ENCODE assay signal across 18 cellular contexts in the genomic region with DNA sequence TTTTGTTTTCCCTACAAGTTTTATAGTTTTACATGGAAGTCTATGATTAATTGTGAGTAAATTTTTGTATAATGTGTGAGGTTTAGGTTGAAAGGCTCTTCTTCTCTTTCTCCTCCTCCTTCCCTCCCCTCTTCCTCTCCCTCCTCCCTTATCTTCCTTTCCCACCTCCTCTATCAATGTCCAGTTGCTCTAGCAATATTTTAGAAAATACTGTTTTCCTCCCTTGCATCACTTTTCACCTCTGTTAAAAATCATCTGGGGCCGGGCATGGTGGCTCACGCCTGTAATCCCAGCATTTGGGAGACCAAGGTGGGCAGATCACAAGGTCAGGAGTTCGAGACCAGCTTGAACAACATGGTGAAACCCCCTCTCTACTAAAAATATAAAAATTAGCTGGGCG.
A peak's percentile ranks its signal among the peaks of the same experiment; 100 is the strongest.
DNase-seq lines count a peak whose midpoint lies in the region; ATAC-seq, FAIRE-seq and TF ChIP-seq lines count a peak whose summit lies in the region.
"Had no signal": no experiment of that assay in that cellular context is flagged by ENCODE, and none has a peak within 500 bp of the region (broad histone marks: within the 10 kb centered on the region; RNA-seq: fewer than 3 reads in every experiment).

No MANE protein-coding gene starts in this region.

- no peak overlapping the region for H3K14ac ChIP-seq in H9 (ENCODE audit: insufficient read depth, low read length)

- intact Hi-C loops in K562 (cut with micrococcal nuclease): no loop called here
- intact Hi-C loops in right lobe of liver (cut with DNase I): no loop called here
- intact Hi-C loops in thyroid gland (cut with DNase I): no loop called here

- no peak overlapping the region for H2BK12ac ChIP-seq in H9 (ENCODE audit: insufficient read length, low read depth, low read length)

- H3K36me3 ChIP-seq in K562 (ENCODE audit: control insufficient read depth, insufficient read depth, low read length) (peaks cover 3% of the 10 kb centered on the region; the same call in 1 of the 3 replicates), right lobe of liver (no peaks in the 10 kb centered on the region), thyroid gland (no peaks in the 10 kb centered on the region)

- no peak overlapping the region for H3K4ac ChIP-seq in H9 (ENCODE audit: low read depth, low read length)

- peaks cover 73% of the 10 kb centered on the region in 2 experiments for H3K4me1 Mint-ChIP-seq in H9
- H3K4me1 Mint-ChIP-seq: B cell had no signal

- no peak overlapping the region for H3K18ac ChIP-seq in H9 (ENCODE audit: insufficient read length, low read depth, low read length)

- H3K56ac ChIP-seq in H9 (ENCODE audit: insufficient read length, low read depth, low read length): no peak overlapping the region

- no peak overlapping the region for H3K23ac ChIP-seq in H9 (ENCODE audit: insufficient read length, low read depth, low read length)

- H3K27ac ChIP-seq in H9 (ENCODE audit: insufficient read length, low read depth, low read length) (no peak overlapping the region), K562 (ENCODE audit: extremely low read depth, low read depth, low read length) (no peak overlapping the region), right lobe of liver (peak overlapping the region in 2 of 3 donors; percentile 7 to 89), thyroid gland (peak overlapping the region in 2 of 3 donors; percentile 11 to 74)

- no peak overlapping the region for H3K4me3 Mint-ChIP-seq in H9
- H3K4me3 Mint-ChIP-seq: B cell; CD4-positive, alpha-beta T cell had no signal

- no peak for TF ChIP-seq RAD21 in K562 (CRISPR knock-in tag; conservative IDR thresholded peaks at IDR 0.05 in 1 of 2, IDR thresholded peaks at IDR 0.05 in 1 of 2)

- no peaks in the 10 kb centered on the region for H3K9me1 ChIP-seq in K562 (ENCODE audit: control insufficient read depth, insufficient read depth, low read length)

- H3K36me3 Mint-ChIP-seq in H9 (ENCODE audit: insufficient read depth in 1 of 3, low read depth in 3 of 3): no peaks in the 10 kb centered on the region; a peak in 1 of 7 replicates

- no peak overlapping the region for H3T11ph ChIP-seq in H9 (ENCODE audit: low read length)

- no peak overlapping the region for H4K5ac ChIP-seq in H9 (ENCODE audit: insufficient read length, low read depth, low read length)

- POLR2A ChIA-PET in K562 (lab: Yijun Ruan, JAX): interaction anchor here (1.4 to 2.0 kb wide), 3 partner anchors 9 to 117 kb away, joined by 3 to 6 read pairs (median 3); no protein-coding TSS in a partner anchor

- no peaks in the 10 kb centered on the region for H3K27me3 Mint-ChIP-seq in H9 (ENCODE audit: low read depth)
- H3K27me3 Mint-ChIP-seq: CD4-positive, alpha-beta T cell had no signal

- peaks cover 16% of the 10 kb centered on the region for H3K4me1 ChIP-seq in H9 (ENCODE audit: insufficient read depth, low read length)
- H3K4me1 ChIP-seq in K562 (replicated peaks in 1 of 2; ENCODE audit: control insufficient read depth in 2 of 2, insufficient read depth in 2 of 2, low read length in 2 of 2): peaks cover 7 to 14% of the 10 kb centered on the region in 2 experiments; a peak in 3 of 5 replicates
- peaks cover 0 to 55% (median 26%) of the 10 kb centered on the region in 4 donors for H3K4me1 ChIP-seq in right lobe of liver
- peaks cover 37 to 58% of the 10 kb centered on the region in 2 donors for H3K4me1 ChIP-seq in thyroid gland

- H2AK5ac ChIP-seq in H9 (ENCODE audit: insufficient read length, low read length): no peak overlapping the region

- H3K4me2 ChIP-seq in H9 (ENCODE audit: insufficient read depth, insufficient read length, low read length): no peak overlapping the region
- H3K4me2 ChIP-seq in K562 (ENCODE audit: insufficient read depth, low read length): no peak overlapping the region

- H4K91ac ChIP-seq in H9 (ENCODE audit: insufficient read length, low read depth, low read length): no peak overlapping the region

- CTCF ChIA-PET in K562 (lab: Yijun Ruan, JAX; ENCODE audit: low intra/inter-chr PET ratio): no interaction called here

- ATAC-seq in K562 (peak; percentile 62), right lobe of liver (no peak)
- ATAC-seq: HCT116 had no signal

- H2BK5ac ChIP-seq in H9 (ENCODE audit: insufficient read length, low read length): no peak overlapping the region

- H2BK20ac ChIP-seq in H9 (ENCODE audit: low read depth, low read length, poor library complexity, severe bottlenecking): no peak overlapping the region

- peaks cover 7% of the 10 kb centered on the region for H3K79me1 ChIP-seq in H9 (ENCODE audit: insufficient read depth, low read depth, low read length, poor library complexity, severe bottlenecking)

- no peaks in the 10 kb centered on the region for H3K23me2 ChIP-seq in H9 (ENCODE audit: insufficient read length, low read depth, low read length, poor library complexity, severe bottlenecking)

- TF ChIP-seq CTCF in H9 (conservative IDR thresholded peaks at IDR 0.05): no peak
- TF ChIP-seq CTCF in K562 (IDR thresholded peaks at IDR 0.05 in 2 of 3, conservative IDR thresholded peaks at IDR 0.05 in 1 of 3; ENCODE audit: insufficient read depth in 2 of 3, low read depth in 1 of 3, low read length in 3 of 3): no peak
- no peak for TF ChIP-seq CTCF in right lobe of liver (IDR thresholded peaks at IDR 0.05)
- TF ChIP-seq CTCF in thyroid gland (IDR thresholded peaks at IDR 0.05): no peak

- H3K79me2 ChIP-seq in H9 (ENCODE audit: insufficient read depth, low read length) (no peaks in the 10 kb centered on the region; the same call in 1 of the 2 replicates), K562 (ENCODE audit: control insufficient read depth, insufficient read depth, low read length) (peaks cover 67% of the 10 kb centered on the region)

- H3K9me3 Mint-ChIP-seq in H9: no peaks in the 10 kb centered on the region
- H3K9me3 Mint-ChIP-seq: CD4-positive, alpha-beta T cell had no signal

- H3K27me3 ChIP-seq in H9 (ENCODE audit: insufficient read depth, low read length): no peaks in the 10 kb centered on the region
- no peaks in the 10 kb centered on the region for H3K27me3 ChIP-seq in K562 (ENCODE audit: control insufficient read depth in 2 of 2, insufficient read depth in 2 of 2, low read length in 2 of 2)
- no peaks in the 10 kb centered on the region for H3K27me3 ChIP-seq in right lobe of liver
- H3K27me3 ChIP-seq in thyroid gland: no peaks in the 10 kb centered on the region

- DNase-seq in H9: no peak
- peak in 1 of 4 experiments; percentile 31 for DNase-seq in K562 (ENCODE audit: extremely low read depth in 1 of 4, low spot score in 3 of 4)
- DNase-seq in right lobe of liver: no peak
- DNase-seq in thyroid gland: no peak
- no peak for DNase-seq in T-helper 9 cell
- DNase-seq in NCI-H748 (lab: John Stamatoyannopoulos, UW; ENCODE audit: unreplicated experiment): no peak
- no peak for DNase-seq in nucleus accumbens (lab: John Stamatoyannopoulos, UW)
- no peak for DNase-seq in HUDEP-2 (lab: John Stamatoyannopoulos, UW; ENCODE audit: unreplicated experiment in 76 of 76)
- DNase-seq: CD4-positive, alpha-beta T cell; DMS79; NCI-H1436; NCI-H2029 treated with DMSO at 0.1 percent for 48 hours; NCI-H2171 treated with DMSO at 0.1 percent for 48 hours; NCI-H446 treated with DMSO at 0.1 percent for 48 hours; NCI-H748 treated with DMSO at 0.1 percent for 48 hours had no signal

- WGBS in H9 (ENCODE audit: extremely low coverage, insufficient read length, low lambda C conversion rate): no CpG with 5 or more reads among the region's 4 CpGs
- WGBS in K562 (ENCODE audit: insufficient coverage, low coverage, missing lambda C conversion rate): 34% methylated on average over 4 of the region's 4 CpGs
- 97% methylated on average over 4 of the region's 4 CpGs for WGBS in right lobe of liver (ENCODE audit: insufficient coverage, low coverage, low lambda C conversion rate, missing lambda C conversion rate)
- 99% methylated on average over 4 of the region's 4 CpGs for WGBS in thyroid gland, 2 donors

- BruUV-seq in K562 (replicated peaks; lab: Mats Ljungman, UMichigan): no TSS peak

- no peak for FAIRE-seq in K562 (lab: Jason Lieb, UNC)
- FAIRE-seq: HTR-8/SVneo had no signal

- H3K9me3 ChIP-seq in H9 (ENCODE audit: control insufficient read depth, low read depth, low read length) (no peaks in the 10 kb centered on the region), K562 (replicated peaks; ENCODE audit: control insufficient read depth, insufficient read depth, low read depth, low read length) (no peaks in the 10 kb centered on the region), right lobe of liver (no peaks in the 10 kb centered on the region), thyroid gland (no peaks in the 10 kb centered on the region)

- H2BK120ac ChIP-seq in H9 (ENCODE audit: low read depth, low read length, poor library complexity, severe bottlenecking): no peak overlapping the region

- TF ChIP-seq POLR2A in K562 (conservative IDR thresholded peaks at IDR 0.05) (no peak), right lobe of liver (IDR thresholded peaks at IDR 0.05) (no peak), thyroid gland (IDR thresholded peaks at IDR 0.05) (no peak)

- H4K8ac ChIP-seq in H9 (replicated peaks; ENCODE audit: insufficient read length, low read depth, low read length): no peak overlapping the region

- H2BK15ac ChIP-seq in H9 (ENCODE audit: low read depth, low read length): no peak overlapping the region

- H3K9ac ChIP-seq in H9 (ENCODE audit: extremely low read depth, insufficient read length, low read length): no peak overlapping the region
- H3K9ac ChIP-seq in K562 (ENCODE audit: insufficient read depth in 1 of 2, low read depth in 2 of 2, low read length in 2 of 2): no peak overlapping the region

- H2AFZ ChIP-seq in H9 (ENCODE audit: low read length) (no peak overlapping the region), K562 (ENCODE audit: low read depth, low read length) (no peak overlapping the region)

- H3K27ac Mint-ChIP-seq in H9: peak overlapping the region; percentile 33 to 76 (median 59); a peak in 4 of 7 replicates
- H3K27ac Mint-ChIP-seq: B cell; CD4-positive, alpha-beta T cell had no signal

- H4K20me1 ChIP-seq in H9 (ENCODE audit: control insufficient read depth, insufficient read depth, insufficient read length) (no peaks in the 10 kb centered on the region), K562 (replicated peaks; ENCODE audit: control insufficient read depth, insufficient read depth, low read length) (peaks cover under 1% of the 10 kb centered on the region; the same call in 1 of the 2 replicates)

- peak; percentile 32; the same call in 1 of the 2 replicates for TF ChIP-seq EP300 in K562 (IDR thresholded peaks at IDR 0.05; ENCODE audit: low read length)

- H3K4me3 ChIP-seq in K562 (no peak overlapping the region), right lobe of liver (no peak overlapping the region), thyroid gland (replicated peaks in 1 of 3) (no peak overlapping the region)

- in situ Hi-C loops in K562 (cut with MboI): no loop called here

TF ChIP-seq in K562, 482 proteins besides CTCF, POLR2A, EP300 and RAD21 (continues in another document):
- peak; percentile 64 for TF ChIP-seq TAL1 (IDR thresholded peaks at IDR 0.05)
- no peak for TF ChIP-seq MCM5 (IDR thresholded peaks at IDR 0.05; ENCODE audit: low read depth)
- no peak for TF ChIP-seq PTRF (tag; IDR thresholded peaks at IDR 0.05)

Comparison
In these comparisons a context has a peak if more than half of its experiments do, and no peak if none do; other contexts are left out.
1. H3K27ac ChIP-seq: peak in right lobe of liver (2 of 3) and thyroid gland (2 of 3); none in H9 (single experiment) and K562 (single experiment).